Comparison of ENCODE assay signal across 10 cellular contexts in the genomic region with DNA sequence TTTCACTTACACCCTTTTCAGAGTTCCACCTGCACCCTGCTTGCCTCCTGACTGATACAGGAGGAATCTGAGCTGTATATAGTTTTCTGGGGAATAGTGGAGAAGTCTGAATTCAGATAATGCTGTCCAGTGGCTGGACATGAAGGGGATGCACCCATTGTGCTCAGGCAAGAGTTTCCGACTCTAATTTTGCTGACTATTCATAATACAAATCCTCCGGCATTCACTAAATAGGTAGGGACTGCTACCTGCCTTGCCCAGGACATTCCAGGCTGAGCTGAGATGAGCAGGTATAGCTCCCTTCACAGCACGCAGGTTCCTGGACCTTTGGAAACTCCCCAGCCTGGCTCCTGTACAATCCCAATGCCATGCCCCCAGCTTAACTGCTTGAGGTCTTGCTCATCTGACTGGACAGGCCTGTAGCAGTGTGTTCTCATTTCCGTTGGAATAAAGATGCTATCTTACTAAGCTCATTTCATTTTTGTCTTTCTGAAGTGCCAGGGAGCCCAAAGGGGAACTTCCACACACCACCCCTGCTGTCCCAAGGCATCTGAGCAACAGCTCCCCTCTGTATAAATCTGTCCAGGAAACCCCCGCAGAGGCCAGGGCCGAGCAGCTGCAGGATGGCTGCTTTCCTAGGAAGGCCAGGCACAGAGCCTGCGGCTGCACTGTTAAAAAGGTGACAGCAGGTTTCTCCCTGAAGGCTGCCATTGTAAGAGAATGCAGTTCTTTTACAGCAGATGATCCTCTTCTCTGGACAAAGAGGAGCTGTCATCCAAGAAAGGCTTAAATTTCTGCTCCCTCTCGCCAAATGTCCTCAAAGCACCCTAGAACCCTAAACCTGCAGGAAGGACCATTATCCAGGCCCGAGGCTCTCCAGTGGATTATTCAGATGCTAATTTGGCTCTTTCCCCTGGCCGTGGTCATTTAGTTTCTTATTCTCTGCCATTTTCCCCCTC. TPM values are rescaled to one million over a fixed set of nuclear protein-coding genes. Genes with fewer than 3 reads are reported as not detected.
DNase-seq lines count a peak whose midpoint lies in the region; ATAC-seq lines count a peak whose summit lies in the region.
"Had no signal": no experiment of that assay in that cellular context is flagged by ENCODE, and none has a peak within 500 bp of the region (broad histone marks: within the 10 kb centered on the region; RNA-seq: fewer than 3 reads in every experiment).

No MANE protein-coding gene starts in this region.

- H3K4me1 ChIP-seq in adipocyte (ENCODE audit: control insufficient read depth, insufficient read depth, low read length): peaks cover 10% of the 10 kb centered on the region

- no peak overlapping the region for H3K4me3 ChIP-seq in adipocyte (ENCODE audit: low read length)

- H3K27me3 ChIP-seq in adipocyte (replicated peaks; ENCODE audit: control insufficient read depth, insufficient read depth, low read length): no peaks in the 10 kb centered on the region

- no peaks in the 10 kb centered on the region for H3K36me3 Mint-ChIP-seq in stimulated activated effector memory CD8-positive, alpha-beta T cell treated with anti-CD3 and anti-CD28 coated beads, Interleukin-12 subunit alpha, Interleukin-12 subunit beta, amount 100 ng/mL, for 72 hours
- no peaks in the 10 kb centered on the region for H3K36me3 Mint-ChIP-seq in activated T-helper 17 cell treated with anti-CD3 and anti-CD28 coated beads, Interleukin-2, amount 50 U/mL, for 72 hours (ENCODE audit: low read depth)

- H3K4me1 Mint-ChIP-seq in stimulated activated effector memory CD8-positive, alpha-beta T cell treated with anti-CD3 and anti-CD28 coated beads, Interleukin-12 subunit alpha, Interleukin-12 subunit beta, amount 100 ng/mL, for 72 hours: no peaks in the 10 kb centered on the region
- no peaks in the 10 kb centered on the region for H3K4me1 Mint-ChIP-seq in activated T-helper 17 cell treated with anti-CD3 and anti-CD28 coated beads, Interleukin-2, amount 50 U/mL, for 72 hours

- no peak overlapping the region for H3K4me3 Mint-ChIP-seq in stimulated activated effector memory CD8-positive, alpha-beta T cell treated with anti-CD3 and anti-CD28 coated beads, Interleukin-12 subunit alpha, Interleukin-12 subunit beta, amount 100 ng/mL, for 72 hours
- H3K4me3 Mint-ChIP-seq in activated T-helper 17 cell treated with anti-CD3 and anti-CD28 coated beads, Interleukin-2, amount 50 U/mL, for 72 hours: no peak overlapping the region

- ATAC-seq in HG03039 (IDR thresholded peaks at IDR 0.05; ENCODE audit: unreplicated experiment): peak; percentile 88
- ATAC-seq in stimulated activated effector memory CD8-positive, alpha-beta T cell treated with anti-CD3 and anti-CD28 coated beads, Interleukin-12 subunit alpha, Interleukin-12 subunit beta, amount 100 ng/mL, for 72 hours: peak; percentile 50
- ATAC-seq in GM18519 (IDR thresholded peaks at IDR 0.05; ENCODE audit: low FRiP score, unreplicated experiment): no peak
- ATAC-seq in activated T-helper 17 cell treated with anti-CD3 and anti-CD28 coated beads, Interleukin-2, amount 50 U/mL, for 72 hours (replicated peaks): no peak

- peak; percentile 27 for DNase-seq in DMS 273 (lab: John Stamatoyannopoulos, UW; ENCODE audit: unreplicated experiment)
- no peak for DNase-seq in DMS 273 treated with DMSO at 0.1 percent for 48 hours (lab: John Stamatoyannopoulos, UW)
- peak; percentile 22 for DNase-seq in adipocyte (ENCODE audit: low read depth)
- DNase-seq in stimulated activated effector memory CD8-positive, alpha-beta T cell treated with anti-CD3 and anti-CD28 coated beads, Interleukin-12 subunit alpha, Interleukin-12 subunit beta, amount 100 ng/mL, for 72 hours (ENCODE audit: low spot score in 2 of 2): peak in 1 of 2 donors; percentile 32
- DNase-seq in amygdala (lab: John Stamatoyannopoulos, UW): no peak
- DNase-seq: activated naive CD4-positive, alpha-beta T cell; mesenchymal stem cell had no signal

- H3K9me3 Mint-ChIP-seq in stimulated activated effector memory CD8-positive, alpha-beta T cell treated with anti-CD3 and anti-CD28 coated beads, Interleukin-12 subunit alpha, Interleukin-12 subunit beta, amount 100 ng/mL, for 72 hours: no peaks in the 10 kb centered on the region
- H3K9me3 Mint-ChIP-seq in activated T-helper 17 cell treated with anti-CD3 and anti-CD28 coated beads, Interleukin-2, amount 50 U/mL, for 72 hours: no peaks in the 10 kb centered on the region

- H3K36me3 ChIP-seq in adipocyte (ENCODE audit: control insufficient read depth, insufficient read depth, low read length, severe bottlenecking): no peaks in the 10 kb centered on the region

- H3K9me3 ChIP-seq in adipocyte (ENCODE audit: control insufficient read depth, low read length): no peaks in the 10 kb centered on the region

- H3K27me3 Mint-ChIP-seq in activated T-helper 17 cell treated with anti-CD3 and anti-CD28 coated beads, Interleukin-2, amount 50 U/mL, for 72 hours: peaks cover 3% of the 10 kb centered on the region

- H3K27ac Mint-ChIP-seq in stimulated activated effector memory CD8-positive, alpha-beta T cell treated with anti-CD3 and anti-CD28 coated beads, Interleukin-12 subunit alpha, Interleukin-12 subunit beta, amount 100 ng/mL, for 72 hours: no peak overlapping the region
- no peak overlapping the region for H3K27ac Mint-ChIP-seq in activated T-helper 17 cell treated with anti-CD3 and anti-CD28 coated beads, Interleukin-2, amount 50 U/mL, for 72 hours

- H3K9ac ChIP-seq in adipocyte (ENCODE audit: low read length): no peak overlapping the region

RNA-seq across cellular contexts. Expression of a gene that starts 21.7 kb away (rescaled TPM):
- total RNA-seq in activated T-helper 17 cell treated with anti-CD3 and anti-CD28 coated beads, Interleukin-2, amount 50 U/mL, for 72 hours: under 1 TPM in 1 of 2 donors, not detected in 1; 0.52 TPM

Comparison
In these comparisons a context has a peak if more than half of its experiments do, and no peak if none do; other contexts are left out.
1. DNase-seq: peak in DMS 273 (single experiment) and adipocyte (single experiment); none in DMS 273 treated with DMSO at 0.1 percent for 48 hours (single experiment) and amygdala (0 of 56).
2. ATAC-seq: peak in HG03039 (single experiment) and stimulated activated effector memory CD8-positive, alpha-beta T cell treated with anti-CD3 and anti-CD28 coated beads, Interleukin-12 subunit alpha, Interleukin-12 subunit beta, amount 100 ng/mL, for 72 hours (single experiment); none in GM18519 (single experiment) and activated T-helper 17 cell treated with anti-CD3 and anti-CD28 coated beads, Interleukin-2, amount 50 U/mL, for 72 hours (single experiment).